23 cellular contexts compared by ENCODE assay signal in the genomic region with DNA sequence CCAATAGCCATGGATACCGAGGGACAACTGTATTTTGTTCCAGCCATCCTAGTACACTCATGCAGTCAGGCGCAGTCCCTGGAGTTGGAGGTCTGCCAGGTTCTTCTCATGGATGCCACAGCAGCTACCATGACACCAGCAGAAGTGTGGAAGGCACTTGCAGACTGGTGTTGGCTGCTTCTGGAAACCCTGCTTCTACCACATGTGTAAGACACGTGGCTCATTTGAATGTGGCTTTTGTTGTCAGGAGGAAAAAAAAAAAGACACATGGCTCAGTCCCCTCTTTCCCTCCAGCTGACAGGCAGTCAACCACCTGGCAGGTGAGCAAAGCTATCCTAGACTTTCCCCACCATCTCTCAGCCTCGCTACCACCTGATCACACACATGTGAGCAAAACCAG. TPM values are rescaled to one million over a fixed set of nuclear protein-coding genes. Genes with fewer than 3 reads are reported as not detected.
DNase-seq lines count a peak whose midpoint lies in the region; ATAC-seq, FAIRE-seq and TF ChIP-seq lines count a peak whose summit lies in the region.
"Had no signal": no experiment of that assay in that cellular context is flagged by ENCODE, and none has a peak within 500 bp of the region (broad histone marks: within the 10 kb centered on the region; RNA-seq: fewer than 3 reads in every experiment).

No MANE protein-coding gene starts in this region.

- no peak overlapping the region for H2BK120ac ChIP-seq in trophoblast cell (ENCODE audit: insufficient read depth, low read length, poor library complexity)

- FAIRE-seq in H54 (lab: Jason Lieb, UNC): no peak
- FAIRE-seq: urothelium cell line had no signal

- no peak for TF ChIP-seq CTCF in OCI-LY3 (IDR thresholded peaks at IDR 0.05; ENCODE audit: low read depth, low read length)

- no CpG with 5 or more reads among the region's 4 CpGs for WGBS in trophoblast cell (ENCODE audit: extremely low coverage, insufficient coverage, insufficient read length)

- H2AFZ ChIP-seq in OCI-LY3 (ENCODE audit: low read depth, low read length): peak overlapping the region; percentile 49; the same call in 1 of the 2 replicates
- H2AFZ ChIP-seq in trophoblast cell (ENCODE audit: insufficient read depth, low read length, poor library complexity): no peak overlapping the region
- H2AFZ ChIP-seq: GM23338 had no signal

- peak; percentile 79 for ATAC-seq in GM18867 (IDR thresholded peaks at IDR 0.05; ENCODE audit: unreplicated experiment)
- ATAC-seq: activated CD8-positive, alpha-beta memory T cell treated with anti-CD3 and anti-CD28 coated beads, Interleukin-2, amount 10 ng/mL, durations not matched to agents 7 days and 5 days; CD8-positive, alpha-beta T cell; GM23338; lower lobe of right lung had no signal

- H3K9ac ChIP-seq in OCI-LY3 (ENCODE audit: low read length) (no peak overlapping the region), trophoblast cell (ENCODE audit: low read length) (no peak overlapping the region)

- no peak overlapping the region for H4K91ac ChIP-seq in trophoblast cell (ENCODE audit: low read depth, low read length)

- H3K27ac ChIP-seq in OCI-LY3 (ENCODE audit: low read length): no peak overlapping the region
- H3K27ac ChIP-seq in trophoblast cell (ENCODE audit: low read depth, low read length): no peak overlapping the region
- H3K27ac ChIP-seq: lower lobe of right lung, neutrophil, Peyer's patch, prostate gland, SJSA1, suprapubic skin had no signal

- DNase-seq in COR-L47 (lab: John Stamatoyannopoulos, UW) (peak; percentile 91), NCI-H2107 treated with DMSO at 0.1 percent for 48 hours (lab: John Stamatoyannopoulos, UW; ENCODE audit: unreplicated experiment) (peak; percentile 86), AG08395 (ENCODE audit: low spot score) (no peak), trophoblast cell (no peak), H54 (ENCODE audit: insufficient read length, low spot score) (no peak)
- DNase-seq: activated CD4-positive, alpha-beta T cell treated with anti-CD3 and anti-CD28 coated beads, Interleukin-2, amount 10 ng/mL, durations not matched to agents 7 days and 5 days; activated CD8-positive, alpha-beta memory T cell treated with anti-CD3 and anti-CD28 coated beads, Interleukin-2, amount 10 ng/mL, durations not matched to agents 7 days and 5 days; aorta; caudate nucleus; CD8-positive, alpha-beta T cell; glutamatergic neuron; IMR-90; lower lobe of right lung; NCI-H1930; Peyer's patch had no signal

- no peak overlapping the region for H2BK12ac ChIP-seq in trophoblast cell (ENCODE audit: low read length)

- H3K4me2 ChIP-seq in OCI-LY3 (ENCODE audit: low read length): peak overlapping the region; percentile 3; the same call in 1 of the 2 replicates
- H3K4me2 ChIP-seq in trophoblast cell (ENCODE audit: low read length): no peak overlapping the region
- H3K4me2 ChIP-seq: GM23338 had no signal

- no peaks in the 10 kb centered on the region for H3K36me3 ChIP-seq in OCI-LY3 (replicated peaks; ENCODE audit: low read depth, low read length)
- H3K36me3 ChIP-seq in trophoblast cell (ENCODE audit: control insufficient read depth in 1 of 2, insufficient read depth in 2 of 2, low read length in 2 of 2): no peaks in the 10 kb centered on the region
- H3K36me3 ChIP-seq: lower lobe of right lung, neutrophil, Peyer's patch, prostate gland, SJSA1, suprapubic skin had no signal

- no peak overlapping the region for H3K14ac ChIP-seq in trophoblast cell (ENCODE audit: low read length)

- no peak overlapping the region for H3K23ac ChIP-seq in trophoblast cell (ENCODE audit: low read length)

- no peaks in the 10 kb centered on the region for H4K20me1 ChIP-seq in OCI-LY3 (ENCODE audit: insufficient read depth, low read length)

- no peak for TF ChIP-seq POLR2A in H54 (IDR thresholded peaks at IDR 0.05; ENCODE audit: low read depth, low read length)

- peaks cover 40% of the 10 kb centered on the region for H3K4me1 ChIP-seq in OCI-LY3 (ENCODE audit: low read length)
- no peaks in the 10 kb centered on the region for H3K4me1 ChIP-seq in trophoblast cell (ENCODE audit: control insufficient read depth in 1 of 2, insufficient read depth in 2 of 2, low read length in 2 of 2)
- H3K4me1 ChIP-seq: lower lobe of right lung, Peyer's patch, prostate gland, SJSA1, suprapubic skin had no signal

- no peak overlapping the region for H3K18ac ChIP-seq in trophoblast cell (ENCODE audit: low read length)

- H2AK5ac ChIP-seq in trophoblast cell (ENCODE audit: low read length): no peak overlapping the region

- H2BK5ac ChIP-seq in trophoblast cell (ENCODE audit: low read depth, low read length, poor library complexity): no peak overlapping the region

- H4K12ac ChIP-seq in trophoblast cell (ENCODE audit: low read depth, low read length): no peak overlapping the region

- H3K79me2 ChIP-seq in OCI-LY3 (ENCODE audit: low read length): no peaks in the 10 kb centered on the region
- H3K79me2 ChIP-seq in trophoblast cell (ENCODE audit: control insufficient read depth, insufficient read depth, low read length, poor library complexity): no peaks in the 10 kb centered on the region

- H3K9me3 ChIP-seq in OCI-LY3 (ENCODE audit: insufficient read depth, low read length): no peaks in the 10 kb centered on the region
- no peaks in the 10 kb centered on the region for H3K9me3 ChIP-seq in trophoblast cell (ENCODE audit: insufficient read depth, low read depth, low read length)
- H3K9me3 ChIP-seq: lower lobe of right lung, neutrophil, Peyer's patch, prostate gland, SJSA1, suprapubic skin had no signal

- H3K27me3 ChIP-seq in OCI-LY3 (ENCODE audit: low read depth, low read length) (peaks cover 17% of the 10 kb centered on the region; the same call in 1 of the 2 replicates), trophoblast cell (ENCODE audit: insufficient read depth, low read length) (no peaks in the 10 kb centered on the region)
- H3K27me3 ChIP-seq: Peyer's patch, SJSA1, suprapubic skin had no signal

- H3K4ac ChIP-seq in trophoblast cell (ENCODE audit: low read depth, low read length): no peak overlapping the region

- no peaks in the 10 kb centered on the region for H3K79me1 ChIP-seq in trophoblast cell (ENCODE audit: low read length)

- H4K8ac ChIP-seq in trophoblast cell (ENCODE audit: low read depth, low read length): no peak overlapping the region

- H3K4me3 ChIP-seq in OCI-LY3 (ENCODE audit: low read length) (no peak overlapping the region), trophoblast cell (ENCODE audit: low read depth, low read length) (no peak overlapping the region)
- H3K4me3 ChIP-seq: GM23338, lower lobe of right lung, Peyer's patch, prostate gland, SJSA1, suprapubic skin had no signal

RNA-seq across cellular contexts. Expression of gene DRD5, which starts 19.4 kb away (rescaled TPM):
- not detected in 2 replicates for polyA plus RNA-seq in trophoblast cell (2013)
- polyA plus RNA-seq: aorta, IMR-90 had no signal

Comparison
In these comparisons a context has a peak if more than half of its experiments do, and no peak if none do; other contexts are left out.
1. DNase-seq: peak in COR-L47 (single experiment) and NCI-H2107 treated with DMSO at 0.1 percent for 48 hours (single experiment); none in AG08395 (single experiment), trophoblast cell (0 of 2) and H54 (single experiment).